ENCODE assay signal across 1 cellular context in genomic region chr22:41775338-41775737, GRCh38.
TF ChIP-seq lines count a peak whose summit lies in the region.

No MANE protein-coding gene starts in this region.

TF ChIP-seq in K562, 482 proteins besides CTCF, POLR2A, EP300 and RAD21 (continued from another document):
- TF ChIP-seq RREB1 (CRISPR knock-in tag; IDR thresholded peaks at IDR 0.05), result no peak
- TF ChIP-seq PRDM10 (IDR thresholded peaks at IDR 0.05; ENCODE audit: partially characterized antibody), result peak; percentile 70
- no peak for TF ChIP-seq ZFX (CRISPR knock-in tag; IDR thresholded peaks at IDR 0.05)
